Comparison of ENCODE assay signal across 10 cellular contexts in the genomic region with DNA sequence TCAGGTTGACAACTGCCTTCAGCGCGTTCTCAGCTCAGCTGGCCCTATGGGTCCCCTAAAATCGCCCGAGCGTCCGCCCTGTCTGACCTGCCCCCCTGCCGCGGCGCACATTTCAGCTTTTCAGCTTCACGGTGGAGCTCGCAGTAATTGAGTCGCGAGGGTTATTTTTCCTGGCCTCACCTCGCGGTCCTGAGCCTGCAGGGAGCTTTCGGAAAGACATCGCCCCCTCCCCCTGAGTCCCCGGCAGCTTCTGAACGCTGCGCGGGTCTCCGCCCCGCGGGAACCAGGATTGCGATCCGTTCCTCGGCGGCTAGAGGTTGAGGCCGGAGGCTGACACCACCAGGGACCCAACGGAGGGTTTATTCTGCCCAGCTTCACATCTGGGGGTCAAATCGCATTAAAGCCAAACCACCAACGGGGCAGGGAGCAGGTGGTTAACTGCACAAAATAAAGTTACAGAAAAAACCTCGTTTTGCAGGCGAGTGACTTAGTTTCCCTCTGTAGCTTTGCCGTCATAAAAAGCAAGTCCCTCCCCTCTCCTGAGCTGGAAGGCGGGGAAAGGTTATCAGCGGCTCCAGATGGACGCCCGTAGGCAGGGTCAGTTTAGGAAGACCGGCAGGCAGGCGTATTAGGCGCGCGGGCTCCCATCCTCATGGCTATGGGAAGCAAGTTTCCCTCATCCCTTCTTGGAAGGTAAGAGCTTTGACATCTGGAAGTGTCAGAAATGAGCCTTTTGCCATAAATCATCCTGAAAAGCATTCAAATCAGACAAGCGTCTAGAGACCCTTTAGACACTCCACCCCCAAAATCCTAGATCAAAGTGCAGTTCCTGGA. TPM values are rescaled to one million over a fixed set of nuclear protein-coding genes. Genes with fewer than 3 reads are reported as not detected.
DNase-seq lines count a peak whose midpoint lies in the region; ATAC-seq and TF ChIP-seq lines count a peak whose summit lies in the region.
"Had no signal": no experiment of that assay in that cellular context is flagged by ENCODE, and none has a peak within 500 bp of the region (broad histone marks: within the 10 kb centered on the region; RNA-seq: fewer than 3 reads in every experiment).

No MANE protein-coding gene starts in this region.

- H3K4me3 ChIP-seq in Panc1 (ENCODE audit: low read depth in 2 of 2, low read length in 2 of 2) = peak overlapping the region; percentile 33 to 54
- H3K4me3 ChIP-seq in foreskin fibroblast (ENCODE audit: low read depth in 1 of 2, low read length in 2 of 2) = peak overlapping the region; percentile 55 to 63
- H3K4me3 ChIP-seq in parathyroid adenoma (ENCODE audit: low read depth, low read length) = no peak overlapping the region

- H3K27ac ChIP-seq in Panc1 (ENCODE audit: low read length) (no peak overlapping the region; the same call in 1 of the 2 replicates), parathyroid adenoma (no peak overlapping the region)

- POLR2A ChIA-PET in Panc1 (lab: Charles Lee) = no interaction called here

- H3K27me3 ChIP-seq in Panc1 (ENCODE audit: control insufficient read depth, insufficient read depth, low read length) (no peaks in the 10 kb centered on the region), parathyroid adenoma (ENCODE audit: control insufficient read depth, insufficient read depth, low read length) (peaks cover 17% of the 10 kb centered on the region)

- DNase-seq in ELR (ENCODE audit: low read depth) (peak; percentile 65), Panc1 (ENCODE audit: low read depth, low spot score) (no peak), foreskin fibroblast (peak in 1 of 2 donors; percentile 70), NCI-H1436 treated with DMSO at 0.1 percent for 48 hours (lab: John Stamatoyannopoulos, UW) (no peak), GM03348 (ENCODE audit: low spot score) (no peak)
- DNase-seq in stimulated activated naive CD4-positive, alpha-beta T cell treated with Interleukin-2 at 50 U/mL for 16 hours (lab: John Stamatoyannopoulos, UW) = no peak
- DNase-seq: activated CD4-positive, alpha-beta memory T cell treated with anti-CD3 and anti-CD28 coated beads for 36 hours; DND-41 had no signal

- H3K4me1 ChIP-seq in Panc1 (ENCODE audit: control insufficient read depth, insufficient read depth, low read length) = no peaks in the 10 kb centered on the region
- H3K4me1 ChIP-seq in parathyroid adenoma = no peaks in the 10 kb centered on the region

- ATAC-seq in Panc1 (0 out of 2 replicates have a peak, but pooled peaks have one; percentile 13), GM18520 (IDR thresholded peaks at IDR 0.05; ENCODE audit: unreplicated experiment) (no peak)

- H3K9me3 ChIP-seq in Panc1 (ENCODE audit: control insufficient read depth, insufficient read depth, low read depth, low read length) = no peaks in the 10 kb centered on the region
- H3K9me3 ChIP-seq in parathyroid adenoma (ENCODE audit: control insufficient read depth, low read length) = no peaks in the 10 kb centered on the region

- no peaks in the 10 kb centered on the region for H3K36me3 ChIP-seq in Panc1 (ENCODE audit: control insufficient read depth, insufficient read depth, low read length)
- H3K36me3 ChIP-seq in parathyroid adenoma (ENCODE audit: control insufficient read depth, insufficient read depth, low read length) = no peaks in the 10 kb centered on the region

- intact Hi-C loops in Panc1 (cut with micrococcal nuclease; ENCODE audit: unreplicated experiment) = no loop called here

- peak overlapping the region; percentile 12 for H3K4me2 ChIP-seq in parathyroid adenoma (ENCODE audit: low read length)

- TF ChIP-seq CTCF in Panc1 (IDR thresholded peaks at IDR 0.05) (no peak), foreskin fibroblast (IDR thresholded peaks at IDR 0.05; ENCODE audit: low read depth, low read length) (no peak), parathyroid adenoma (IDR thresholded peaks at IDR 0.05) (no peak)

- no TSS peak for BruUV-seq in Panc1 (replicated peaks; lab: Mats Ljungman, UMichigan)

- CTCF ChIA-PET in Panc1 (lab: Charles Lee) = no interaction called here

- no peak overlapping the region for H3K9ac ChIP-seq in parathyroid adenoma

- H3K79me2 ChIP-seq in parathyroid adenoma = no peaks in the 10 kb centered on the region

- in situ Hi-C loops in Panc1 (cut with HindIII; ENCODE audit: low pct_unique_long_range_greater_than_20kb, low sequenced_read_pairs) = no loop called here

- H2AFZ ChIP-seq in parathyroid adenoma = no peak overlapping the region

RNA-seq across cellular contexts. Expression of gene TWIST1, which starts 10.9 kb away (rescaled TPM):
- not detected for total RNA-seq in Panc1 (2021; ENCODE audit: unreplicated experiment)
- polyA plus RNA-seq in Panc1 (2012; ENCODE audit: insufficient read length) = not detected

RNA-seq across cellular contexts. Expression of gene FERD3L, which starts 38.7 kb away (rescaled TPM):
- total RNA-seq in Panc1 (2021; ENCODE audit: unreplicated experiment) = not detected
- not detected for polyA plus RNA-seq in Panc1 (2012; ENCODE audit: insufficient read length)
- total RNA-seq: activated CD4-positive, alpha-beta memory T cell treated with anti-CD3 and anti-CD28 coated beads for 36 hours had no signal
